17 cellular contexts compared by ENCODE assay signal in the genomic region with DNA sequence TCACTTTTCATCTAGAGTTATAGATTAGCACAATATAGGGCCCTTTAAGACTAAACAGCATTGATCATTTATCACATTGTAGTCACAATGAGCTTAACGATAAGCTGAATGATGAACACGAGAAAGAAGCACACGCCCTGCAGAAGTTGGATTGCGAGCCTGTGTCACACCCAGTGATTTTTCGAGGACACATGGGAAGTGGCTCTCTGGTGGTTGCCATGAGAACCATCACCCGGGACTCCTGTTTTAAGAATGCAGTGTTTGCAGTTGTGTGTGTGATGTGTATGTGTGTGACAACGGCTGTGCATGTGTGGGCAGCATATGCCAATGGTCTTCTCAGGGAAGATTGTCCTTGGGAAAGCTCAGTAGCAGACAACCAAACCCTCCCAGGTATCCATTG.
A peak's percentile ranks its signal among the peaks of the same experiment; 100 is the strongest.
DNase-seq lines count a peak whose midpoint lies in the region; ATAC-seq, FAIRE-seq and TF ChIP-seq lines count a peak whose summit lies in the region.
"Had no signal": no experiment of that assay in that cellular context is flagged by ENCODE, and none has a peak within 500 bp of the region (broad histone marks: within the 10 kb centered on the region; RNA-seq: fewer than 3 reads in every experiment).

No MANE protein-coding gene starts in this region.

- no peak for TF ChIP-seq RAD21 in K562 (CRISPR knock-in tag; conservative IDR thresholded peaks at IDR 0.05 in 1 of 2, IDR thresholded peaks at IDR 0.05 in 1 of 2)

- TF ChIP-seq EP300 in K562 (IDR thresholded peaks at IDR 0.05; ENCODE audit: low read length) = no peak

- POLR2A ChIA-PET in K562 (lab: Yijun Ruan, JAX) = interaction anchor here (0.8 kb wide), 1 partner anchor 19 kb away, joined by 3 read pairs; no protein-coding TSS in a partner anchor

- H3K27me3 ChIP-seq in K562 (ENCODE audit: control insufficient read depth in 2 of 2, insufficient read depth in 2 of 2, low read length in 2 of 2) (peaks cover 10 to 39% of the 10 kb centered on the region in 2 experiments; a peak in 4 of 5 replicates), thyroid gland (no peaks in the 10 kb centered on the region)

- no peak for ATAC-seq in K562
- ATAC-seq in GM19467 (IDR thresholded peaks at IDR 0.05; ENCODE audit: unreplicated experiment) = no peak

- intact Hi-C loops in K562 (cut with micrococcal nuclease) (no loop called here), thyroid gland (cut with DNase I) (no loop called here)

- no peaks in the 10 kb centered on the region for H3K9me3 Mint-ChIP-seq in HFFc6
- H3K9me3 Mint-ChIP-seq: CD4-positive, alpha-beta T cell had no signal

- peak; percentile 13 for DNase-seq in NCI-H345 (lab: John Stamatoyannopoulos, UW)
- no peak for DNase-seq in NCI-H345 treated with DMSO at 0.1 percent for 48 hours (lab: John Stamatoyannopoulos, UW; ENCODE audit: unreplicated experiment)
- peak; percentile 71 for DNase-seq in DMS79 (lab: John Stamatoyannopoulos, UW)
- DNase-seq in K562 (ENCODE audit: extremely low read depth in 1 of 4, low spot score in 3 of 4) = no peak
- peak; percentile 82 to 87 for DNase-seq in thyroid gland
- no peak for DNase-seq in HFFc6
- DNase-seq: C1 segment of cervical spinal cord; Calu3; CD4-positive, alpha-beta T cell; DMS 273 treated with DMSO at 0.1 percent for 48 hours; GF-D8; HCEC 1CT had no signal

- 0% methylated on average over 7 of the region's 7 CpGs for WGBS in K562 (ENCODE audit: insufficient coverage, low coverage, missing lambda C conversion rate)
- WGBS in thyroid gland, 2 donors = 40 to 52% methylated on average over 7 of the region's 7 CpGs

- no peaks in the 10 kb centered on the region for H3K79me2 ChIP-seq in K562 (ENCODE audit: control insufficient read depth, insufficient read depth, low read length)

- no peak for TF ChIP-seq CTCF in K562 (IDR thresholded peaks at IDR 0.05 in 2 of 3, conservative IDR thresholded peaks at IDR 0.05 in 1 of 3; ENCODE audit: insufficient read depth in 2 of 3, low read depth in 1 of 3, low read length in 3 of 3)
- TF ChIP-seq CTCF in thyroid gland (IDR thresholded peaks at IDR 0.05) = no peak
- TF ChIP-seq CTCF in HFFc6 (IDR thresholded peaks at IDR 0.05) = no peak

- CTCF ChIA-PET in K562 (lab: Yijun Ruan, JAX; ENCODE audit: low intra/inter-chr PET ratio) = no interaction called here

- H3K27me3 Mint-ChIP-seq in HFFc6 (ENCODE audit: insufficient read depth) = peaks cover 33% of the 10 kb centered on the region
- H3K27me3 Mint-ChIP-seq: CD4-positive, alpha-beta T cell had no signal

- no peak for FAIRE-seq in K562 (lab: Jason Lieb, UNC)
- FAIRE-seq: A204.1, HepG2, HTR-8/SVneo had no signal

- no peak overlapping the region for H3K4me3 Mint-ChIP-seq in HFFc6
- H3K4me3 Mint-ChIP-seq: B cell; CD4-positive, alpha-beta T cell had no signal

- no peak overlapping the region for H2AFZ ChIP-seq in K562 (ENCODE audit: low read depth, low read length)

- no peaks in the 10 kb centered on the region for H3K36me3 ChIP-seq in K562 (ENCODE audit: control insufficient read depth, insufficient read depth, low read length)
- no peaks in the 10 kb centered on the region for H3K36me3 ChIP-seq in thyroid gland

- H3K9me1 ChIP-seq in K562 (ENCODE audit: control insufficient read depth, insufficient read depth, low read length) = no peaks in the 10 kb centered on the region

- TF ChIP-seq POLR2A in K562 (conservative IDR thresholded peaks at IDR 0.05) (no peak), thyroid gland (IDR thresholded peaks at IDR 0.05) (no peak)

- H3K27ac ChIP-seq in K562 (ENCODE audit: extremely low read depth, low read depth, low read length) (no peak overlapping the region), thyroid gland (peak overlapping the region in 1 of 3 donors; percentile 33)

- no peak overlapping the region for H3K4me2 ChIP-seq in K562 (ENCODE audit: insufficient read depth, low read length)

- H3K4me1 ChIP-seq in K562 (replicated peaks in 1 of 2; ENCODE audit: control insufficient read depth in 2 of 2, insufficient read depth in 2 of 2, low read length in 2 of 2) (no peaks in the 10 kb centered on the region), thyroid gland (peaks cover 16 to 17% of the 10 kb centered on the region in 2 donors)

- no peaks in the 10 kb centered on the region for H3K4me1 Mint-ChIP-seq in HFFc6 (ENCODE audit: low read depth)
- H3K4me1 Mint-ChIP-seq: B cell had no signal

- BruUV-seq in K562 (replicated peaks; lab: Mats Ljungman, UMichigan) = no TSS peak

- H3K4me3 ChIP-seq in K562 (no peak overlapping the region), thyroid gland (replicated peaks in 1 of 3) (no peak overlapping the region)

- H3K9me3 ChIP-seq in K562 (replicated peaks; ENCODE audit: control insufficient read depth, insufficient read depth, low read depth, low read length) (no peaks in the 10 kb centered on the region), thyroid gland (no peaks in the 10 kb centered on the region)

- no peaks in the 10 kb centered on the region for H4K20me1 ChIP-seq in K562 (replicated peaks; ENCODE audit: control insufficient read depth, insufficient read depth, low read length)

- in situ Hi-C loops in K562 (cut with MboI) = no loop called here

- no peak overlapping the region for H3K9ac ChIP-seq in K562 (ENCODE audit: insufficient read depth in 1 of 2, low read depth in 2 of 2, low read length in 2 of 2)

- H3K36me3 Mint-ChIP-seq in HFFc6 (ENCODE audit: low read depth) = no peaks in the 10 kb centered on the region

- H3K27ac Mint-ChIP-seq in HFFc6 = no peak overlapping the region
- H3K27ac Mint-ChIP-seq: B cell; CD4-positive, alpha-beta T cell had no signal

TF ChIP-seq in K562, 482 proteins besides CTCF, POLR2A, EP300 and RAD21:
- TF ChIP-seq ZNF175 (CRISPR knock-in tag; IDR thresholded peaks at IDR 0.05; ENCODE audit: low read depth) (no peak), RFX1 (IDR thresholded peaks at IDR 0.05) (peak; percentile 18; the same call in 1 of the 2 replicates)

Comparison
In these comparisons a context has a peak if more than half of its experiments do, and no peak if none do; other contexts are left out.
1. DNase-seq: peak in NCI-H345 (single experiment), DMS79 (single experiment) and thyroid gland (2 of 2); none in NCI-H345 treated with DMSO at 0.1 percent for 48 hours (single experiment), K562 (0 of 4) and HFFc6 (single experiment).